In the genomic region with DNA sequence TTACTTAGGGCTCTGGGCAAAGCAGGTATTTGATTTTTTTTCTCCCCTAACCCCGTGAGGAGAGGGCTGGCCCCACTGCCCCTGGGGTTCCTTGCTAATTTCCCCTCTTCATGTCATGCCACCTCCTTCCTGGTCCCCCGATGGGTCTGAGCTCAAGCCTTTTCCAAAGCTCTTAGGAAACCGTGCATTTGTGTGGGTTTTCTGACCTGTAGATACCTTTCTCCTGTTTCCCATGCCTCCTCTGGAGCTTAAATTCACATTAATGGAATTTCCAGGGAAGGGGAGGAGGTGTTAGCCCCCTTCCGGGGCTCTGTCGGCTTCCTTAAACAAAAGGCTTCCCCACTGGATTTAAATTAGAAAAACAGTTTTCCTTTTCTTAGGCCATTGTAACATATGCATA, we compare ENCODE assay signal across 29 cellular contexts. TPM values are rescaled to one million over a fixed set of nuclear protein-coding genes. Genes with fewer than 3 reads are reported as not detected.
DNase-seq lines count a peak whose midpoint lies in the region; ATAC-seq and TF ChIP-seq lines count a peak whose summit lies in the region.
"Had no signal": no experiment of that assay in that cellular context is flagged by ENCODE, and none has a peak within 500 bp of the region (broad histone marks: within the 10 kb centered on the region; RNA-seq: fewer than 3 reads in every experiment).

No MANE protein-coding gene starts in this region.

- peaks cover 9% of the 10 kb centered on the region for H3K4me1 Mint-ChIP-seq in activated CD8-positive, alpha-beta T cell treated with anti-CD3 and anti-CD28 coated beads for 36 hours (ENCODE audit: low read depth)
- peaks cover 23% of the 10 kb centered on the region for H3K4me1 Mint-ChIP-seq in activated CD8-positive, alpha-beta T cell treated with anti-CD3 and anti-CD28 coated beads, Interleukin-2, amount 10 ng/mL, durations not matched to agents 7 days and 5 days (ENCODE audit: low read depth)
- peaks cover 18% of the 10 kb centered on the region for H3K4me1 Mint-ChIP-seq in brain
- H3K4me1 Mint-ChIP-seq in stimulated activated naive B cell treated with anti-CD40 and anti-IgM and Interleukin-4, amounts not matched to agents 10 μg/mL and 1 μg/mL and 100 μg/mL, for 72 hours, result peaks cover 3 to 6% of the 10 kb centered on the region in 2 donors
- H3K4me1 Mint-ChIP-seq: IgD-negative memory B cell; mesothelial cell of epicardium; stimulated activated memory B cell treated with anti-CD40 and anti-IgM and Interleukin-4, amounts not matched to agents 10 μg/mL and 1 μg/mL and 100 μg/mL, for 72 hours had no signal

- POLR2A ChIA-PET in activated CD8-positive, alpha-beta T cell treated with anti-CD3 and anti-CD28 coated beads for 36 hours (lab: Charles Lee), result interaction anchor here (1.3 kb wide), 1 partner anchor 9 kb away, joined by 3 read pairs; no protein-coding TSS in a partner anchor
- POLR2A ChIA-PET in activated CD8-positive, alpha-beta T cell treated with anti-CD3 and anti-CD28 coated beads, Interleukin-2, amount 10 ng/mL, durations not matched to agents 7 days and 5 days (lab: Charles Lee), result interaction anchor here (1.0 kb wide), 1 partner anchor 13 kb away, joined by 4 read pairs; a partner anchor contains a TSS

- no peak for TF ChIP-seq CTCF in activated CD8-positive, alpha-beta T cell treated with anti-CD3 and anti-CD28 coated beads for 36 hours (IDR thresholded peaks at IDR 0.05)
- TF ChIP-seq CTCF in brain (conservative IDR thresholded peaks at IDR 0.05), result no peak

- H3K36me3 Mint-ChIP-seq in activated CD8-positive, alpha-beta T cell treated with anti-CD3 and anti-CD28 coated beads for 36 hours (ENCODE audit: low read depth), result peaks cover 55% of the 10 kb centered on the region
- H3K36me3 Mint-ChIP-seq in activated CD8-positive, alpha-beta T cell treated with anti-CD3 and anti-CD28 coated beads, Interleukin-2, amount 10 ng/mL, durations not matched to agents 7 days and 5 days (ENCODE audit: low read depth), result peaks cover 66% of the 10 kb centered on the region
- peaks cover 84% of the 10 kb centered on the region for H3K36me3 Mint-ChIP-seq in brain
- peaks cover 37 to 50% of the 10 kb centered on the region in 2 donors for H3K36me3 Mint-ChIP-seq in stimulated activated naive B cell treated with anti-CD40 and anti-IgM and Interleukin-4, amounts not matched to agents 10 μg/mL and 1 μg/mL and 100 μg/mL, for 72 hours

- H3K27me3 ChIP-seq in iPS-20b (ENCODE audit: insufficient read depth, low read length), result no peaks in the 10 kb centered on the region

- H3K27me3 Mint-ChIP-seq in activated CD8-positive, alpha-beta T cell treated with anti-CD3 and anti-CD28 coated beads for 36 hours, result no peaks in the 10 kb centered on the region
- H3K27me3 Mint-ChIP-seq in activated CD8-positive, alpha-beta T cell treated with anti-CD3 and anti-CD28 coated beads, Interleukin-2, amount 10 ng/mL, durations not matched to agents 7 days and 5 days (ENCODE audit: low read depth), result no peaks in the 10 kb centered on the region
- no peaks in the 10 kb centered on the region for H3K27me3 Mint-ChIP-seq in brain
- H3K27me3 Mint-ChIP-seq in stimulated activated naive B cell treated with anti-CD40 and anti-IgM and Interleukin-4, amounts not matched to agents 10 μg/mL and 1 μg/mL and 100 μg/mL, for 72 hours, result no peaks in the 10 kb centered on the region
- H3K27me3 Mint-ChIP-seq: activated CD4-positive, alpha-beta T cell treated with anti-CD3 and anti-CD28 coated beads, Interleukin-2, amount 10 ng/mL, durations not matched to agents 24 days and 14 days; central memory CD8-positive, alpha-beta T cell; dendritic cell treated with granulocyte-macrophage colony-stimulating factor and Interleukin-4, amounts not matched to agents 40 ng/mL and 50 ng/mL, for 4 days; IgD-negative memory B cell; stimulated activated memory B cell treated with anti-CD40 and anti-IgM and Interleukin-4, amounts not matched to agents 10 μg/mL and 1 μg/mL and 100 μg/mL, for 72 hours had no signal

- H3K9ac ChIP-seq in iPS-20b (ENCODE audit: low read depth, low read length), result peak overlapping the region; percentile 87; the same call in 1 of the 2 replicates

- no peak overlapping the region for H3K4me3 Mint-ChIP-seq in activated CD8-positive, alpha-beta T cell treated with anti-CD3 and anti-CD28 coated beads for 36 hours
- H3K4me3 Mint-ChIP-seq in activated CD8-positive, alpha-beta T cell treated with anti-CD3 and anti-CD28 coated beads, Interleukin-2, amount 10 ng/mL, durations not matched to agents 7 days and 5 days, result no peak overlapping the region
- no peak overlapping the region for H3K4me3 Mint-ChIP-seq in brain
- no peak overlapping the region for H3K4me3 Mint-ChIP-seq in stimulated activated naive B cell treated with anti-CD40 and anti-IgM and Interleukin-4, amounts not matched to agents 10 μg/mL and 1 μg/mL and 100 μg/mL, for 72 hours
- H3K4me3 Mint-ChIP-seq: activated CD4-positive, alpha-beta T cell treated with anti-CD3 and anti-CD28 coated beads, Interleukin-2, amount 10 ng/mL, durations not matched to agents 24 days and 14 days; activated T-cell treated with anti-CD3 and anti-CD28 coated beads, Interleukin-2, amount 50 U/mL, for 4 hours; central memory CD8-positive, alpha-beta T cell; dendritic cell treated with granulocyte-macrophage colony-stimulating factor and Interleukin-4, amounts not matched to agents 40 ng/mL and 50 ng/mL, for 4 days; IgD-negative memory B cell; mesothelial cell of epicardium; stimulated activated memory B cell treated with anti-CD40 and anti-IgM and Interleukin-4, amounts not matched to agents 10 μg/mL and 1 μg/mL and 100 μg/mL, for 72 hours had no signal

- no peak for DNase-seq in activated CD8-positive, alpha-beta T cell treated with anti-CD3 and anti-CD28 coated beads for 36 hours
- no peak for DNase-seq in activated CD8-positive, alpha-beta T cell treated with anti-CD3 and anti-CD28 coated beads, Interleukin-2, amount 10 ng/mL, durations not matched to agents 7 days and 5 days
- DNase-seq in stimulated activated naive B cell treated with anti-CD40 and anti-IgM and Interleukin-4, amounts not matched to agents 10 μg/mL and 1 μg/mL and 100 μg/mL, for 72 hours, result no peak
- no peak for DNase-seq in hippocampal formation (lab: John Stamatoyannopoulos, UW)
- DNase-seq: 8988T; activated CD4-positive, alpha-beta T cell treated with anti-CD3 and anti-CD28 coated beads, Interleukin-2, amount 10 ng/mL, durations not matched to agents 24 days and 14 days; activated naive CD4-positive, alpha-beta T cell; activated T-cell treated with anti-CD3 and anti-CD28 coated beads, Interleukin-2, amount 50 U/mL, for 4 hours; Caco-2; DMS53; left ventricle myocardium superior; NCI-H1048; NCI-H1694; NCI-H2171; NCI-H510A; substantia nigra; trophoblast cell; WERI-Rb-1 had no signal

- intact Hi-C loops in activated CD8-positive, alpha-beta T cell treated with anti-CD3 and anti-CD28 coated beads for 36 hours (cut with micrococcal nuclease), result no loop called here

- H3K4me1 ChIP-seq in iPS-20b (ENCODE audit: insufficient read depth, low read length), result peaks cover 28% of the 10 kb centered on the region
- H3K4me1 ChIP-seq: Caco-2 had no signal

- H3K9me3 Mint-ChIP-seq in activated CD8-positive, alpha-beta T cell treated with anti-CD3 and anti-CD28 coated beads for 36 hours, result no peaks in the 10 kb centered on the region
- H3K9me3 Mint-ChIP-seq in activated CD8-positive, alpha-beta T cell treated with anti-CD3 and anti-CD28 coated beads, Interleukin-2, amount 10 ng/mL, durations not matched to agents 7 days and 5 days (ENCODE audit: insufficient read depth), result no peaks in the 10 kb centered on the region
- H3K9me3 Mint-ChIP-seq in brain, result no peaks in the 10 kb centered on the region
- H3K9me3 Mint-ChIP-seq in stimulated activated naive B cell treated with anti-CD40 and anti-IgM and Interleukin-4, amounts not matched to agents 10 μg/mL and 1 μg/mL and 100 μg/mL, for 72 hours, result no peaks in the 10 kb centered on the region
- H3K9me3 Mint-ChIP-seq: activated CD4-positive, alpha-beta T cell treated with anti-CD3 and anti-CD28 coated beads, Interleukin-2, amount 10 ng/mL, durations not matched to agents 24 days and 14 days; activated T-cell treated with anti-CD3 and anti-CD28 coated beads, Interleukin-2, amount 50 U/mL, for 4 hours; central memory CD8-positive, alpha-beta T cell; dendritic cell treated with granulocyte-macrophage colony-stimulating factor and Interleukin-4, amounts not matched to agents 40 ng/mL and 50 ng/mL, for 4 days; IgD-negative memory B cell; mesothelial cell of epicardium; stimulated activated memory B cell treated with anti-CD40 and anti-IgM and Interleukin-4, amounts not matched to agents 10 μg/mL and 1 μg/mL and 100 μg/mL, for 72 hours had no signal

- H3K36me3 ChIP-seq in iPS-20b (ENCODE audit: insufficient read depth, low read depth, low read length), result peaks cover 80% of the 10 kb centered on the region

- CTCF ChIA-PET in activated CD8-positive, alpha-beta T cell treated with anti-CD3 and anti-CD28 coated beads for 36 hours (lab: Charles Lee), result no interaction called here
- CTCF ChIA-PET in activated CD8-positive, alpha-beta T cell treated with anti-CD3 and anti-CD28 coated beads, Interleukin-2, amount 10 ng/mL, durations not matched to agents 7 days and 5 days (lab: Charles Lee), result no interaction called here

- H3K9me3 ChIP-seq in iPS-20b (ENCODE audit: insufficient read depth, low read depth, low read length), result no peaks in the 10 kb centered on the region
- H3K9me3 ChIP-seq: Caco-2 had no signal

- peak overlapping the region; percentile 50; the same call in 1 of the 2 replicates for H3K4me3 ChIP-seq in iPS-20b (ENCODE audit: low read length)

- H3K27ac ChIP-seq in iPS-20b (ENCODE audit: low read length), result peak overlapping the region; percentile 75
- H3K27ac ChIP-seq: C4-2B, WERI-Rb-1 had no signal

- H3K27ac Mint-ChIP-seq in activated CD8-positive, alpha-beta T cell treated with anti-CD3 and anti-CD28 coated beads for 36 hours, result peak overlapping the region; percentile 52
- no peak overlapping the region for H3K27ac Mint-ChIP-seq in activated CD8-positive, alpha-beta T cell treated with anti-CD3 and anti-CD28 coated beads, Interleukin-2, amount 10 ng/mL, durations not matched to agents 7 days and 5 days
- peak overlapping the region; percentile 41 to 87 (median 62) for H3K27ac Mint-ChIP-seq in brain
- H3K27ac Mint-ChIP-seq in stimulated activated naive B cell treated with anti-CD40 and anti-IgM and Interleukin-4, amounts not matched to agents 10 μg/mL and 1 μg/mL and 100 μg/mL, for 72 hours, result peak overlapping the region; percentile 79
- H3K27ac Mint-ChIP-seq: activated CD4-positive, alpha-beta T cell treated with anti-CD3 and anti-CD28 coated beads, Interleukin-2, amount 10 ng/mL, durations not matched to agents 24 days and 14 days; dendritic cell treated with granulocyte-macrophage colony-stimulating factor and Interleukin-4, amounts not matched to agents 40 ng/mL and 50 ng/mL, for 4 days; mesothelial cell of epicardium; stimulated activated memory B cell treated with anti-CD40 and anti-IgM and Interleukin-4, amounts not matched to agents 10 μg/mL and 1 μg/mL and 100 μg/mL, for 72 hours had no signal

- no peak for ATAC-seq in activated CD8-positive, alpha-beta T cell treated with anti-CD3 and anti-CD28 coated beads for 36 hours
- ATAC-seq in activated CD8-positive, alpha-beta T cell treated with anti-CD3 and anti-CD28 coated beads, Interleukin-2, amount 10 ng/mL, durations not matched to agents 7 days and 5 days, result no peak
- ATAC-seq in stimulated activated naive B cell treated with anti-CD40 and anti-IgM and Interleukin-4, amounts not matched to agents 10 μg/mL and 1 μg/mL and 100 μg/mL, for 72 hours (replicated peaks), result no peak
- no peak for ATAC-seq in GM19023 (IDR thresholded peaks at IDR 0.05; ENCODE audit: unreplicated experiment)
- ATAC-seq in HG03025 (IDR thresholded peaks at IDR 0.05; ENCODE audit: low FRiP score, unreplicated experiment), result no peak
- ATAC-seq: activated T-cell treated with anti-CD3 and anti-CD28 coated beads, Interleukin-2, amount 50 U/mL, for 4 hours; HCT116; left ventricle myocardium superior; stimulated activated memory B cell treated with anti-CD40 and anti-IgM and Interleukin-4, amounts not matched to agents 10 μg/mL and 1 μg/mL and 100 μg/mL, for 72 hours had no signal

RNA-seq across cellular contexts. Expression of a gene that starts 12.6 kb away (rescaled TPM):
- total RNA-seq in activated CD8-positive, alpha-beta T cell treated with anti-CD3 and anti-CD28 coated beads for 36 hours, result 10 to 100 TPM; 47.6 to 49.3 TPM
- 10 to 100 TPM; 50.4 to 53.6 TPM for total RNA-seq in activated CD8-positive, alpha-beta T cell treated with anti-CD3 and anti-CD28 coated beads, Interleukin-2, amount 10 ng/mL, durations not matched to agents 7 days and 5 days
- polyA plus RNA-seq in brain (ENCODE audit: insufficient read depth, low read depth, low replicate concordance), result 24.9 TPM
